9 cellular contexts compared by ENCODE assay signal in genomic region chr6:164927288-164928040, GRCh38.
DNase-seq lines count a peak whose midpoint lies in the region; ATAC-seq and TF ChIP-seq lines count a peak whose summit lies in the region.
"Had no signal": no experiment of that assay in that cellular context is flagged by ENCODE, and none has a peak within 500 bp of the region (broad histone marks: within the 10 kb centered on the region; RNA-seq: fewer than 3 reads in every experiment).

No MANE protein-coding gene starts in this region.

- no peaks in the 10 kb centered on the region for H3K9me3 Mint-ChIP-seq in activated naive CD8-positive, alpha-beta T cell treated with anti-CD3 and anti-CD28 coated beads, Interleukin-2, amount 50 U/mL, for 24 hours

- DNase-seq in HAP-1 (ENCODE audit: low spot score in 2 of 2) (peak; percentile 73 to 81), SKM-1 treated with dmso at 0.1 percent for 144 hours (lab: John Stamatoyannopoulos, UW; ENCODE audit: unreplicated experiment) (peak; percentile 69), cardiac septum (ENCODE audit: low spot score) (peak; percentile 87), retina (peak; percentile 90), NCI-H187 (lab: John Stamatoyannopoulos, UW) (no peak)
- peak; percentile 68 for DNase-seq in activated naive CD8-positive, alpha-beta T cell treated with anti-CD3 and anti-CD28 coated beads, Interleukin-2, amount 50 U/mL, for 24 hours

- no peaks in the 10 kb centered on the region for H3K27me3 Mint-ChIP-seq in activated naive CD8-positive, alpha-beta T cell treated with anti-CD3 and anti-CD28 coated beads, Interleukin-2, amount 50 U/mL, for 24 hours

- H3K4me3 Mint-ChIP-seq in activated naive CD8-positive, alpha-beta T cell treated with anti-CD3 and anti-CD28 coated beads, Interleukin-2, amount 50 U/mL, for 24 hours, result no peak overlapping the region

- no peak overlapping the region for H3K4me2 ChIP-seq in Loucy (ENCODE audit: low read depth, low read length, poor library complexity, severe bottlenecking)

- H3K4me1 ChIP-seq in HAP-1, result no peaks in the 10 kb centered on the region
- H3K4me1 ChIP-seq in Loucy (ENCODE audit: insufficient read depth, low read length, poor library complexity, severe bottlenecking), result no peaks in the 10 kb centered on the region

- no peaks in the 10 kb centered on the region for H3K36me3 Mint-ChIP-seq in activated naive CD8-positive, alpha-beta T cell treated with anti-CD3 and anti-CD28 coated beads, Interleukin-2, amount 50 U/mL, for 24 hours (ENCODE audit: low read depth)

- no peaks in the 10 kb centered on the region for H3K27me3 ChIP-seq in HAP-1 (ENCODE audit: low read depth)
- no peaks in the 10 kb centered on the region for H3K27me3 ChIP-seq in Loucy (ENCODE audit: insufficient read depth, low read length, poor library complexity, severe bottlenecking)
- H3K27me3 ChIP-seq: neutrophil had no signal

- H3K4me3 ChIP-seq in HAP-1 (no peak overlapping the region), Loucy (ENCODE audit: low read length, poor library complexity, severe bottlenecking) (no peak overlapping the region)

- H3K36me3 ChIP-seq in HAP-1 (replicated peaks), result no peaks in the 10 kb centered on the region
- H3K36me3 ChIP-seq in Loucy (ENCODE audit: insufficient read depth, low read length), result no peaks in the 10 kb centered on the region
- H3K36me3 ChIP-seq: neutrophil had no signal

- no peak overlapping the region for H3K27ac Mint-ChIP-seq in activated naive CD8-positive, alpha-beta T cell treated with anti-CD3 and anti-CD28 coated beads, Interleukin-2, amount 50 U/mL, for 24 hours

- H2AFZ ChIP-seq in Loucy (ENCODE audit: low read length), result no peak overlapping the region

- H3K9ac ChIP-seq in Loucy (ENCODE audit: low read depth, low read length, poor library complexity, severe bottlenecking), result no peak overlapping the region

- no peaks in the 10 kb centered on the region for H3K4me1 Mint-ChIP-seq in activated naive CD8-positive, alpha-beta T cell treated with anti-CD3 and anti-CD28 coated beads, Interleukin-2, amount 50 U/mL, for 24 hours

- intact Hi-C loops in cardiac septum (cut with DNase I), result loop anchor here (5.0 to 10.0 kb wide), 4 partner anchors 815 to 1743 kb away; no protein-coding TSS in a partner anchor

- no peaks in the 10 kb centered on the region for H3K9me2 ChIP-seq in Loucy (replicated peaks; ENCODE audit: low read depth, low read length)

- H3F3A ChIP-seq in Loucy (ENCODE audit: low read depth), result no peaks in the 10 kb centered on the region

- H3K79me2 ChIP-seq in Loucy (ENCODE audit: insufficient read depth, low read length), result no peaks in the 10 kb centered on the region

- in situ Hi-C loops in HAP-1 (cut with MboI; ENCODE audit: low sequenced_read_pairs), result no loop called here

- H3K9me3 ChIP-seq in HAP-1 (no peaks in the 10 kb centered on the region), Loucy (ENCODE audit: insufficient read depth, low read depth, low read length) (no peaks in the 10 kb centered on the region)
- H3K9me3 ChIP-seq: neutrophil had no signal

- TF ChIP-seq CTCF in GM12872 (IDR thresholded peaks at IDR 0.05; ENCODE audit: insufficient read depth, low read depth, low read length) (peak; percentile 96), Loucy (conservative IDR thresholded peaks at IDR 0.05; ENCODE audit: low read length) (peak; percentile 98)

- no peaks in the 10 kb centered on the region for H4K20me1 ChIP-seq in Loucy (ENCODE audit: insufficient read depth, low read length, poor library complexity, severe bottlenecking)

- peak; percentile 68 for ATAC-seq in activated naive CD8-positive, alpha-beta T cell treated with anti-CD3 and anti-CD28 coated beads, Interleukin-2, amount 50 U/mL, for 24 hours

Comparison
In these comparisons a context has a peak if more than half of its experiments do, and no peak if none do; other contexts are left out.
1. DNase-seq: peak in HAP-1 (2 of 2), SKM-1 treated with dmso at 0.1 percent for 144 hours (single experiment), activated naive CD8-positive, alpha-beta T cell treated with anti-CD3 and anti-CD28 coated beads, Interleukin-2, amount 50 U/mL, for 24 hours (single experiment), cardiac septum (single experiment) and retina (single experiment); none in NCI-H187 (0 of 2).